1 cellular context compared by ENCODE assay signal in the genomic region with DNA sequence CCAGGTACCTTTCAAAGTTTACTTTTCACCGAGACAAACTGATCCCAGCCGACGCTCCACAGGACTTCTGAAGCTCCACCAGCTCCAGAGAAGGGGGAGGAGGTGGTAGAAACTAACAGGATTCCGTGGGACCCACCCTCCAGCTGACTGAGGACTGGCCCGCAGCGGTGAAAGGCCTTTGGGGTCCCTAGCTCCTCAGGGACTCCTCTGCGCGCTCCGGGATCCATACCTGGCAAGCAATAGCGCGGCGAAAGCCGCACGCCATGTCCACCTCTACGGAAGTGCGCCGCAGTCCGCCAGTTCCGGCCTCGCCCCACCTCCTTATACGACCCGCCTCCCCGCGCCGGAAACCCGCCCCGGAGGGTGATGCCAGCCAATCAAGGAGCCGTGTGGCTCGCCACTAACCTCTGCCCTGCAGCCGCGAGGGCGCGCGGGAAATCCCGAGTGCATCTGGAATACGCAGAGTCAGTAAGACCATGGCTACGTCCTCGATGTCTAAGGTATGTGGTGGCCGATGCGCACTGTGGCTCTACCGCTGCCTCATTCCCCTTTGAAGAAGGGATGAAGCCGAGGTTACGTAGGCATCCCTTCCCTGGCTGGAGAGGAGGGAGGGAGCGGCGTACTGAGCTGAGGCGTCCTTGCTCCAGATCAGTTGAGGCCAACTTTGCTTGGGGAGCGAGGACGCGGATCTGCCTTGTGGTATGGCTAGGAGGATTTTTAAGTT.
TF ChIP-seq lines count a peak whose summit lies in the region.

A gene (plus strand): TSS at position 443 of the 724 bp plus-strand sequence. CDS start 34 bp downstream, at position 477.
A gene with protein sequence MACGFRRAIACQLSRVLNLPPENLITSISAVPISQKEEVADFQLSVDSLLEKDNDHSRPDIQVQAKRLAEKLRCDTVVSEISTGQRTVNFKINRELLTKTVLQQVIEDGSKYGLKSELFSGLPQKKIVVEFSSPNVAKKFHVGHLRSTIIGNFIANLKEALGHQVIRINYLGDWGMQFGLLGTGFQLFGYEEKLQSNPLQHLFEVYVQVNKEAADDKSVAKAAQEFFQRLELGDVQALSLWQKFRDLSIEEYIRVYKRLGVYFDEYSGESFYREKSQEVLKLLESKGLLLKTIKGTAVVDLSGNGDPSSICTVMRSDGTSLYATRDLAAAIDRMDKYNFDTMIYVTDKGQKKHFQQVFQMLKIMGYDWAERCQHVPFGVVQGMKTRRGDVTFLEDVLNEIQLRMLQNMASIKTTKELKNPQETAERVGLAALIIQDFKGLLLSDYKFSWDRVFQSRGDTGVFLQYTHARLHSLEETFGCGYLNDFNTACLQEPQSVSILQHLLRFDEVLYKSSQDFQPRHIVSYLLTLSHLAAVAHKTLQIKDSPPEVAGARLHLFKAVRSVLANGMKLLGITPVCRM (minus strand): TSS at position 295 of the 724 bp plus-strand sequence. CDS start 30 bp downstream, at position 265.

TF ChIP-seq in GM12878, 131 proteins besides CTCF, POLR2A, EP300 and RAD21 (continued from another document and continues in another):
- TF ChIP-seq, protein P1, sequence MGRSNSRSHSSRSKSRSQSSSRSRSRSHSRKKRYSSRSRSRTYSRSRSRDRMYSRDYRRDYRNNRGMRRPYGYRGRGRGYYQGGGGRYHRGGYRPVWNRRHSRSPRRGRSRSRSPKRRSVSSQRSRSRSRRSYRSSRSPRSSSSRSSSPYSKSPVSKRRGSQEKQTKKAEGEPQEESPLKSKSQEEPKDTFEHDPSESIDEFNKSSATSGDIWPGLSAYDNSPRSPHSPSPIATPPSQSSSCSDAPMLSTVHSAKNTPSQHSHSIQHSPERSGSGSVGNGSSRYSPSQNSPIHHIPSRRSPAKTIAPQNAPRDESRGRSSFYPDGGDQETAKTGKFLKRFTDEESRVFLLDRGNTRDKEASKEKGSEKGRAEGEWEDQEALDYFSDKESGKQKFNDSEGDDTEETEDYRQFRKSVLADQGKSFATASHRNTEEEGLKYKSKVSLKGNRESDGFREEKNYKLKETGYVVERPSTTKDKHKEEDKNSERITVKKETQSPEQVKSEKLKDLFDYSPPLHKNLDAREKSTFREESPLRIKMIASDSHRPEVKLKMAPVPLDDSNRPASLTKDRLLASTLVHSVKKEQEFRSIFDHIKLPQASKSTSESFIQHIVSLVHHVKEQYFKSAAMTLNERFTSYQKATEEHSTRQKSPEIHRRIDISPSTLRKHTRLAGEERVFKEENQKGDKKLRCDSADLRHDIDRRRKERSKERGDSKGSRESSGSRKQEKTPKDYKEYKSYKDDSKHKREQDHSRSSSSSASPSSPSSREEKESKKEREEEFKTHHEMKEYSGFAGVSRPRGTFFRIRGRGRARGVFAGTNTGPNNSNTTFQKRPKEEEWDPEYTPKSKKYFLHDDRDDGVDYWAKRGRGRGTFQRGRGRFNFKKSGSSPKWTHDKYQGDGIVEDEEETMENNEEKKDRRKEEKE (IDR thresholded peaks at IDR 0.05), result no peak
- TF ChIP-seq GABPA (IDR thresholded peaks at IDR 0.05; ENCODE audit: low read depth), result peak; percentile 95
- TF ChIP-seq, protein P2, sequence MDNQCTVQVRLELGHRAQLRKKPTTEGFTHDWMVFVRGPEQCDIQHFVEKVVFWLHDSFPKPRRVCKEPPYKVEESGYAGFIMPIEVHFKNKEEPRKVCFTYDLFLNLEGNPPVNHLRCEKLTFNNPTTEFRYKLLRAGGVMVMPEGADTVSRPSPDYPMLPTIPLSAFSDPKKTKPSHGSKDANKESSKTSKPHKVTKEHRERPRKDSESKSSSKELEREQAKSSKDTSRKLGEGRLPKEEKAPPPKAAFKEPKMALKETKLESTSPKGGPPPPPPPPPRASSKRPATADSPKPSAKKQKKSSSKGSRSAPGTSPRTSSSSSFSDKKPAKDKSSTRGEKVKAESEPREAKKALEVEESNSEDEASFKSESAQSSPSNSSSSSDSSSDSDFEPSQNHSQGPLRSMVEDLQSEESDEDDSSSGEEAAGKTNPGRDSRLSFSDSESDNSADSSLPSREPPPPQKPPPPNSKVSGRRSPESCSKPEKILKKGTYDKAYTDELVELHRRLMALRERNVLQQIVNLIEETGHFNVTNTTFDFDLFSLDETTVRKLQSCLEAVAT (IDR thresholded peaks at IDR 0.05), result 0 out of 2 replicates have a peak, but pooled peaks have one; percentile 76
- peak; percentile 80 for TF ChIP-seq IKZF1 (conservative IDR thresholded peaks at IDR 0.05)
- TF ChIP-seq NR2F1 (conservative IDR thresholded peaks at IDR 0.05), result peak; percentile 88
- 0 out of 3 replicates have a peak, but pooled peaks have one; percentile 38 for TF ChIP-seq POU2F2 (IDR thresholded peaks at IDR 0.05; ENCODE audit: borderline replicate concordance, low read depth, low read length)
- TF ChIP-seq, protein P3, sequence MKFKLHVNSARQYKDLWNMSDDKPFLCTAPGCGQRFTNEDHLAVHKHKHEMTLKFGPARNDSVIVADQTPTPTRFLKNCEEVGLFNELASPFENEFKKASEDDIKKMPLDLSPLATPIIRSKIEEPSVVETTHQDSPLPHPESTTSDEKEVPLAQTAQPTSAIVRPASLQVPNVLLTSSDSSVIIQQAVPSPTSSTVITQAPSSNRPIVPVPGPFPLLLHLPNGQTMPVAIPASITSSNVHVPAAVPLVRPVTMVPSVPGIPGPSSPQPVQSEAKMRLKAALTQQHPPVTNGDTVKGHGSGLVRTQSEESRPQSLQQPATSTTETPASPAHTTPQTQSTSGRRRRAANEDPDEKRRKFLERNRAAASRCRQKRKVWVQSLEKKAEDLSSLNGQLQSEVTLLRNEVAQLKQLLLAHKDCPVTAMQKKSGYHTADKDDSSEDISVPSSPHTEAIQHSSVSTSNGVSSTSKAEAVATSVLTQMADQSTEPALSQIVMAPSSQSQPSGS (IDR thresholded peaks at IDR 0.05; ENCODE audit: low read length), result no peak
- TF ChIP-seq NR2C1 (IDR thresholded peaks at IDR 0.05), result peak; percentile 97
- 0 out of 2 replicates have a peak, but pooled peaks have one; percentile 14 for TF ChIP-seq RFX5 (IDR thresholded peaks at IDR 0.05; ENCODE audit: low read depth, low read length)
- peak; percentile 90 for TF ChIP-seq YY1 (IDR thresholded peaks at IDR 0.05; ENCODE audit: low read depth, low read length)
- TF ChIP-seq BHLHE40 (IDR thresholded peaks at IDR 0.05; ENCODE audit: borderline replicate concordance in 1 of 2, low read depth in 2 of 2, low read length in 1 of 2), result 0 out of 4 replicates have a peak, but pooled peaks of 1 of the 2 experiments have one; percentile 35
- TF ChIP-seq, protein P4, sequence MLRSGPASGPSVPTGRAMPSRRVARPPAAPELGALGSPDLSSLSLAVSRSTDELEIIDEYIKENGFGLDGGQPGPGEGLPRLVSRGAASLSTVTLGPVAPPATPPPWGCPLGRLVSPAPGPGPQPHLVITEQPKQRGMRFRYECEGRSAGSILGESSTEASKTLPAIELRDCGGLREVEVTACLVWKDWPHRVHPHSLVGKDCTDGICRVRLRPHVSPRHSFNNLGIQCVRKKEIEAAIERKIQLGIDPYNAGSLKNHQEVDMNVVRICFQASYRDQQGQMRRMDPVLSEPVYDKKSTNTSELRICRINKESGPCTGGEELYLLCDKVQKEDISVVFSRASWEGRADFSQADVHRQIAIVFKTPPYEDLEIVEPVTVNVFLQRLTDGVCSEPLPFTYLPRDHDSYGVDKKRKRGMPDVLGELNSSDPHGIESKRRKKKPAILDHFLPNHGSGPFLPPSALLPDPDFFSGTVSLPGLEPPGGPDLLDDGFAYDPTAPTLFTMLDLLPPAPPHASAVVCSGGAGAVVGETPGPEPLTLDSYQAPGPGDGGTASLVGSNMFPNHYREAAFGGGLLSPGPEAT (IDR thresholded peaks at IDR 0.05; ENCODE audit: low read depth), result peak; percentile 76
- 0 out of 2 replicates have a peak, but pooled peaks have one; percentile 50 for TF ChIP-seq LARP7 (IDR thresholded peaks at IDR 0.05)
- TF ChIP-seq ATF7 (IDR thresholded peaks at IDR 0.05; ENCODE audit: low read depth), result no peak
- TF ChIP-seq SMAD5 (IDR thresholded peaks at IDR 0.05; ENCODE audit: low read depth), result peak; percentile 84
- TF ChIP-seq KLF5 (IDR thresholded peaks at IDR 0.05; ENCODE audit: partially characterized antibody), result peak; percentile 51
- TF ChIP-seq, protein P5, sequence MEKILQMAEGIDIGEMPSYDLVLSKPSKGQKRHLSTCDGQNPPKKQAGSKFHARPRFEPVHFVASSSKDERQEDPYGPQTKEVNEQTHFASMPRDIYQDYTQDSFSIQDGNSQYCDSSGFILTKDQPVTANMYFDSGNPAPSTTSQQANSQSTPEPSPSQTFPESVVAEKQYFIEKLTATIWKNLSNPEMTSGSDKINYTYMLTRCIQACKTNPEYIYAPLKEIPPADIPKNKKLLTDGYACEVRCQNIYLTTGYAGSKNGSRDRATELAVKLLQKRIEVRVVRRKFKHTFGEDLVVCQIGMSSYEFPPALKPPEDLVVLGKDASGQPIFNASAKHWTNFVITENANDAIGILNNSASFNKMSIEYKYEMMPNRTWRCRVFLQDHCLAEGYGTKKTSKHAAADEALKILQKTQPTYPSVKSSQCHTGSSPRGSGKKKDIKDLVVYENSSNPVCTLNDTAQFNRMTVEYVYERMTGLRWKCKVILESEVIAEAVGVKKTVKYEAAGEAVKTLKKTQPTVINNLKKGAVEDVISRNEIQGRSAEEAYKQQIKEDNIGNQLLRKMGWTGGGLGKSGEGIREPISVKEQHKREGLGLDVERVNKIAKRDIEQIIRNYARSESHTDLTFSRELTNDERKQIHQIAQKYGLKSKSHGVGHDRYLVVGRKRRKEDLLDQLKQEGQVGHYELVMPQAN (conservative IDR thresholded peaks at IDR 0.05), result peak; percentile 97; the same call in 1 of the 2 replicates
- TF ChIP-seq, protein P6, sequence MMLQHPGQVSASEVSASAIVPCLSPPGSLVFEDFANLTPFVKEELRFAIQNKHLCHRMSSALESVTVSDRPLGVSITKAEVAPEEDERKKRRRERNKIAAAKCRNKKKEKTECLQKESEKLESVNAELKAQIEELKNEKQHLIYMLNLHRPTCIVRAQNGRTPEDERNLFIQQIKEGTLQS (IDR thresholded peaks at IDR 0.05; ENCODE audit: borderline replicate concordance, extremely low read depth, low read depth, low read length), result no peak
- TF ChIP-seq, protein P7, sequence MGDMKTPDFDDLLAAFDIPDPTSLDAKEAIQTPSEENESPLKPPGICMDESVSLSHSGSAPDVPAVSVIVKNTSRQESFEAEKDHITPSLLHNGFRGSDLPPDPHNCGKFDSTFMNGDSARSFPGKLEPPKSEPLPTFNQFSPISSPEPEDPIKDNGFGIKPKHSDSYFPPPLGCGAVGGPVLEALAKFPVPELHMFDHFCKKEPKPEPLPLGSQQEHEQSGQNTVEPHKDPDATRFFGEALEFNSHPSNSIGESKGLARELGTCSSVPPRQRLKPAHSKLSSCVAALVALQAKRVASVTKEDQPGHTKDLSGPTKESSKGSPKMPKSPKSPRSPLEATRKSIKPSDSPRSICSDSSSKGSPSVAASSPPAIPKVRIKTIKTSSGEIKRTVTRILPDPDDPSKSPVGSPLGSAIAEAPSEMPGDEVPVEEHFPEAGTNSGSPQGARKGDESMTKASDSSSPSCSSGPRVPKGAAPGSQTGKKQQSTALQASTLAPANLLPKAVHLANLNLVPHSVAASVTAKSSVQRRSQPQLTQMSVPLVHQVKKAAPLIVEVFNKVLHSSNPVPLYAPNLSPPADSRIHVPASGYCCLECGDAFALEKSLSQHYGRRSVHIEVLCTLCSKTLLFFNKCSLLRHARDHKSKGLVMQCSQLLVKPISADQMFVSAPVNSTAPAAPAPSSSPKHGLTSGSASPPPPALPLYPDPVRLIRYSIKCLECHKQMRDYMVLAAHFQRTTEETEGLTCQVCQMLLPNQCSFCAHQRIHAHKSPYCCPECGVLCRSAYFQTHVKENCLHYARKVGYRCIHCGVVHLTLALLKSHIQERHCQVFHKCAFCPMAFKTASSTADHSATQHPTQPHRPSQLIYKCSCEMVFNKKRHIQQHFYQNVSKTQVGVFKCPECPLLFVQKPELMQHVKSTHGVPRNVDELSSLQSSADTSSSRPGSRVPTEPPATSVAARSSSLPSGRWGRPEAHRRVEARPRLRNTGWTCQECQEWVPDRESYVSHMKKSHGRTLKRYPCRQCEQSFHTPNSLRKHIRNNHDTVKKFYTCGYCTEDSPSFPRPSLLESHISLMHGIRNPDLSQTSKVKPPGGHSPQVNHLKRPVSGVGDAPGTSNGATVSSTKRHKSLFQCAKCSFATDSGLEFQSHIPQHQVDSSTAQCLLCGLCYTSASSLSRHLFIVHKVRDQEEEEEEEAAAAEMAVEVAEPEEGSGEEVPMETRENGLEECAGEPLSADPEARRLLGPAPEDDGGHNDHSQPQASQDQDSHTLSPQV (IDR thresholded peaks at IDR 0.05), result no peak
- TF ChIP-seq SIX5 (IDR thresholded peaks at IDR 0.05; ENCODE audit: low read depth, low read length, severe bottlenecking), result peak; percentile 36
- TF ChIP-seq GATAD2B (conservative IDR thresholded peaks at IDR 0.05; ENCODE audit: low read depth), result peak; percentile 64; the same call in 1 of the 2 replicates
- TF ChIP-seq, protein P8, sequence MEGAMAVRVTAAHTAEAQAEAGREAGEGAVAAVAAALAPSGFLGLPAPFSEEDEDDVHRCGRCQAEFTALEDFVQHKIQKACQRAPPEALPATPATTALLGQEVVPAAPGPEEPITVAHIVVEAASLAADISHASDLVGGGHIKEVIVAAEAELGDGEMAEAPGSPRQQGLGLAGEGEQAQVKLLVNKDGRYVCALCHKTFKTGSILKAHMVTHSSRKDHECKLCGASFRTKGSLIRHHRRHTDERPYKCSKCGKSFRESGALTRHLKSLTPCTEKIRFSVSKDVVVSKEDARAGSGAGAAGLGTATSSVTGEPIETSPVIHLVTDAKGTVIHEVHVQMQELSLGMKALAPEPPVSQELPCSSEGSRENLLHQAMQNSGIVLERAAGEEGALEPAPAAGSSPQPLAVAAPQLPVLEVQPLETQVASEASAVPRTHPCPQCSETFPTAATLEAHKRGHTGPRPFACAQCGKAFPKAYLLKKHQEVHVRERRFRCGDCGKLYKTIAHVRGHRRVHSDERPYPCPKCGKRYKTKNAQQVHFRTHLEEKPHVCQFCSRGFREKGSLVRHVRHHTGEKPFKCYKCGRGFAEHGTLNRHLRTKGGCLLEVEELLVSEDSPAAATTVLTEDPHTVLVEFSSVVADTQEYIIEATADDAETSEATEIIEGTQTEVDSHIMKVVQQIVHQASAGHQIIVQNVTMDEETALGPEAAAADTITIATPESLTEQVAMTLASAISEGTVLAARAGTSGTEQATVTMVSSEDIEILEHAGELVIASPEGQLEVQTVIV (IDR thresholded peaks at IDR 0.05; ENCODE audit: borderline replicate concordance, partially characterized antibody), result peak; percentile 59
- TF ChIP-seq RB1 (IDR thresholded peaks at IDR 0.05; ENCODE audit: borderline replicate concordance), result peak; percentile 94; the same call in 1 of the 2 replicates
- TF ChIP-seq RBBP5 (conservative IDR thresholded peaks at IDR 0.05), result no peak
- 0 out of 2 replicates have a peak, but pooled peaks have one; percentile 38 for TF ChIP-seq SREBF1 (IDR thresholded peaks at IDR 0.05; ENCODE audit: low read length)
- 0 out of 4 replicates have a peak, but pooled peaks have one; percentile 16 to 22 for TF ChIP-seq IKZF2 (IDR thresholded peaks at IDR 0.05)
- TF ChIP-seq BACH1 (IDR thresholded peaks at IDR 0.05; ENCODE audit: borderline replicate concordance), result peak; percentile 69; the same call in 1 of the 2 replicates
- TF ChIP-seq PML (IDR thresholded peaks at IDR 0.05; ENCODE audit: low read length), result peak; percentile 97
- no peak for TF ChIP-seq WRNIP1 (IDR thresholded peaks at IDR 0.05; ENCODE audit: borderline replicate concordance, low read depth, low read length)
- TF ChIP-seq, protein P9, sequence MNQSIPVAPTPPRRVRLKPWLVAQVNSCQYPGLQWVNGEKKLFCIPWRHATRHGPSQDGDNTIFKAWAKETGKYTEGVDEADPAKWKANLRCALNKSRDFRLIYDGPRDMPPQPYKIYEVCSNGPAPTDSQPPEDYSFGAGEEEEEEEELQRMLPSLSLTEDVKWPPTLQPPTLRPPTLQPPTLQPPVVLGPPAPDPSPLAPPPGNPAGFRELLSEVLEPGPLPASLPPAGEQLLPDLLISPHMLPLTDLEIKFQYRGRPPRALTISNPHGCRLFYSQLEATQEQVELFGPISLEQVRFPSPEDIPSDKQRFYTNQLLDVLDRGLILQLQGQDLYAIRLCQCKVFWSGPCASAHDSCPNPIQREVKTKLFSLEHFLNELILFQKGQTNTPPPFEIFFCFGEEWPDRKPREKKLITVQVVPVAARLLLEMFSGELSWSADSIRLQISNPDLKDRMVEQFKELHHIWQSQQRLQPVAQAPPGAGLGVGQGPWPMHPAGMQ (IDR thresholded peaks at IDR 0.05; ENCODE audit: borderline replicate concordance), result no peak
- TF ChIP-seq STAT3 (IDR thresholded peaks at IDR 0.05; ENCODE audit: low read depth, low read length), result no peak
